ENCODE assay signal across 11 cellular contexts in genomic region chr4:38562751-38563198, GRCh38.
DNase-seq lines count a peak whose midpoint lies in the region; ATAC-seq and TF ChIP-seq lines count a peak whose summit lies in the region.
"Had no signal": no experiment of that assay in that cellular context is flagged by ENCODE, and none has a peak within 500 bp of the region (broad histone marks: within the 10 kb centered on the region; RNA-seq: fewer than 3 reads in every experiment).

No MANE protein-coding gene starts in this region.

- no peak for TF ChIP-seq CTCF in body of pancreas (IDR thresholded peaks at IDR 0.05)

- intact Hi-C loops in body of pancreas (cut with DNase I) = no loop called here
- intact Hi-C loops in left colon (cut with DNase I, micrococcal nuclease) = no loop called here

- ATAC-seq in body of pancreas = peak; percentile 24
- ATAC-seq in left colon = peak; percentile 75
- ATAC-seq in GM21619 (IDR thresholded peaks at IDR 0.05; ENCODE audit: unreplicated experiment) = no peak
- no peak for ATAC-seq in GM21447 (IDR thresholded peaks at IDR 0.05; ENCODE audit: unreplicated experiment)
- ATAC-seq: activated CD8-positive, alpha-beta T cell treated with anti-CD3 and anti-CD28 coated beads for 36 hours had no signal

- peak; percentile 29 to 67 for DNase-seq in NCI-H524 (lab: John Stamatoyannopoulos, UW)
- no peak for DNase-seq in NCI-H524 treated with DMSO at 0.1 percent for 48 hours (lab: John Stamatoyannopoulos, UW)
- DNase-seq in body of pancreas = peak in 2 of 4 donors; percentile 12 to 32
- DNase-seq in left colon = peak; percentile 26 to 52
- DNase-seq in ureter (ENCODE audit: low spot score) = peak; percentile 59
- DNase-seq in activated CD4-positive, alpha-beta T cell treated with anti-CD3 and anti-CD28 coated beads for 4 hours = no peak
- DNase-seq: activated CD8-positive, alpha-beta T cell treated with anti-CD3 and anti-CD28 coated beads for 36 hours; NCI-H82 had no signal

- H3K27ac ChIP-seq in body of pancreas = no peak overlapping the region

- no peaks in the 10 kb centered on the region for H3K9me3 ChIP-seq in body of pancreas

- WGBS in body of pancreas, 2 donors = 52 to 73% methylated on average over 4 of the region's 4 CpGs

- no peak overlapping the region for H3K4me3 ChIP-seq in body of pancreas
- H3K4me3 ChIP-seq: coronary artery had no signal

- no peaks in the 10 kb centered on the region for H3K36me3 ChIP-seq in body of pancreas (replicated peaks in 1 of 2; ENCODE audit: insufficient read depth in 1 of 2, low read depth in 2 of 2)

- no peaks in the 10 kb centered on the region for H3K4me1 ChIP-seq in body of pancreas

- no peak for TF ChIP-seq POLR2A in body of pancreas (IDR thresholded peaks at IDR 0.05)

- no peaks in the 10 kb centered on the region for H3K27me3 ChIP-seq in body of pancreas

Comparison
In these comparisons a context has a peak if more than half of its experiments do, and no peak if none do; other contexts are left out.
1. DNase-seq: peak in NCI-H524 (2 of 2), left colon (2 of 2) and ureter (single experiment); none in NCI-H524 treated with DMSO at 0.1 percent for 48 hours (single experiment) and activated CD4-positive, alpha-beta T cell treated with anti-CD3 and anti-CD28 coated beads for 4 hours (0 of 2).
2. ATAC-seq: peak in body of pancreas (single experiment) and left colon (single experiment); none in GM21619 (single experiment) and GM21447 (single experiment).